22 cellular contexts compared by ENCODE assay signal in the genomic region with DNA sequence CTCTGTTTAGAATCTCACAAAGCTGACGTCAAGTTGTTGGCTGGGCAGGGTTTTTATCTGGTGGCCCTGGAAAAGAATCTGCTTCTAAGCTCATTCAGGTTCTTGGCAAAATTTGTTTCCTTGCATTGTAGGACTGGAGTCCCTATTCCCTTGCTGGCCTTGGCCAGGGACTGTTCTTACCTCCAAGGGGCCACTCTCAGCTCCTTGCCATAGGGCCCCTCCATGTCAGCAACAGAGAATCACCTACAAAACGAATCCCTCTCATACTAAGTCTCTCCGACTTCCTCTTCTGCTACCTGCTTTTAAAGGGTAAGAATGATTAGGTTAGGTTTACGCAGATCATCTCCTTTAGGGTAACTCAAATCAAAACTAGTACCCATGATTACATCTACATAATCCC.
A peak's percentile ranks its signal among the peaks of the same experiment; 100 is the strongest.
DNase-seq lines count a peak whose midpoint lies in the region; ATAC-seq, FAIRE-seq and TF ChIP-seq lines count a peak whose summit lies in the region.
"Had no signal": no experiment of that assay in that cellular context is flagged by ENCODE, and none has a peak within 500 bp of the region (broad histone marks: within the 10 kb centered on the region; RNA-seq: fewer than 3 reads in every experiment).

No MANE protein-coding gene starts in this region.

- POLR2A ChIA-PET in A673 (lab: Charles Lee; ENCODE audit: low non-redundant PET), result no interaction called here

- H3K4me3 ChIP-seq in A673 (ENCODE audit: low read depth, low read length, poor library complexity, severe bottlenecking) (no peak overlapping the region), SK-N-MC (peak overlapping the region; percentile 60), esophagus muscularis mucosa (no peak overlapping the region), small intestine (ENCODE audit: low read depth in 1 of 2, low read length in 2 of 2) (no peak overlapping the region)
- H3K4me3 ChIP-seq: BLaER1, GM23338, HAP-1 had no signal

- intact Hi-C loops in A673 (cut with micrococcal nuclease; ENCODE audit: unreplicated experiment) (no loop called here), esophagus muscularis mucosa (cut with DNase I) (no loop called here)

- peak overlapping the region; percentile 28 for H3K9ac ChIP-seq in SK-N-MC (ENCODE audit: insufficient read length)
- H3K9ac ChIP-seq: BLaER1 had no signal

- CTCF ChIA-PET in A673 (lab: Charles Lee), result no interaction called here

- H3K4me1 ChIP-seq in A673 (ENCODE audit: insufficient read depth, low read length, poor library complexity, severe bottlenecking) (peaks cover 16% of the 10 kb centered on the region), esophagus muscularis mucosa (peaks cover 32 to 77% (median 62%) of the 10 kb centered on the region in 4 donors), small intestine (ENCODE audit: control insufficient read depth in 2 of 2, insufficient read depth in 1 of 2, low read depth in 1 of 2, low read length in 1 of 2) (peaks cover 0 to 4% of the 10 kb centered on the region in 2 donors)

- BruUV-seq in A673 (replicated peaks; lab: Mats Ljungman, UMichigan), result no TSS peak

- FAIRE-seq in small intestine (lab: Jason Lieb, UNC), result no peak
- FAIRE-seq: D721Med, GM18507, RCC 7860 had no signal

- no peak for TF ChIP-seq POLR2A in esophagus muscularis mucosa (IDR thresholded peaks at IDR 0.05; ENCODE audit: low read depth)

- H3K9me3 ChIP-seq in A673 (ENCODE audit: low read depth, low read length, poor library complexity, severe bottlenecking), result no peaks in the 10 kb centered on the region
- no peaks in the 10 kb centered on the region; the same call in 1 of the 2 replicates for H3K9me3 ChIP-seq in SK-N-MC (ENCODE audit: low read depth, low read length)
- no peaks in the 10 kb centered on the region for H3K9me3 ChIP-seq in esophagus muscularis mucosa
- no peaks in the 10 kb centered on the region for H3K9me3 ChIP-seq in small intestine (ENCODE audit: control insufficient read depth, low read depth)
- H3K9me3 ChIP-seq: HAP-1 had no signal

- H3K27ac ChIP-seq in A673 (ENCODE audit: low read depth, low read length, poor library complexity, severe bottlenecking) (peak overlapping the region; percentile 67), SK-N-MC (peak overlapping the region; percentile 95), esophagus muscularis mucosa (replicated peaks in 1 of 4) (peak overlapping the region in 1 of 4 donors; percentile 99), small intestine (ENCODE audit: low read depth in 1 of 2, low read length in 1 of 2) (peak overlapping the region in 1 of 2 donors; percentile 8)
- H3K27ac ChIP-seq: BLaER1 had no signal

- H3K36me3 ChIP-seq in A673 (ENCODE audit: insufficient read depth, low read length, poor library complexity, severe bottlenecking), result no peaks in the 10 kb centered on the region
- H3K36me3 ChIP-seq in SK-N-MC (ENCODE audit: insufficient read depth, low read length), result no peaks in the 10 kb centered on the region
- peaks cover 0 to 11% (median 3%) of the 10 kb centered on the region in 4 donors for H3K36me3 ChIP-seq in esophagus muscularis mucosa
- H3K36me3 ChIP-seq in small intestine (ENCODE audit: control insufficient read depth in 2 of 2, insufficient read depth in 2 of 2, low read length in 2 of 2), result no peaks in the 10 kb centered on the region
- H3K36me3 ChIP-seq: BLaER1, HAP-1 had no signal

- TF ChIP-seq CTCF in A673 (conservative IDR thresholded peaks at IDR 0.05; ENCODE audit: low read depth, low read length) (no peak), esophagus muscularis mucosa (IDR thresholded peaks at IDR 0.05) (no peak)

- ATAC-seq in GM21737 (IDR thresholded peaks at IDR 0.05; ENCODE audit: unreplicated experiment) (no peak), HG02678 (IDR thresholded peaks at IDR 0.05; ENCODE audit: unreplicated experiment) (no peak)
- ATAC-seq: GM23338 had no signal

- WGBS in esophagus muscularis mucosa, result 94% methylated on average over 4 of the region's 4 CpGs
- 78 to 90% (median 81%) methylated on average over 4 of the region's 4 CpGs for WGBS in small intestine, 3 donors

- H3K27me3 ChIP-seq in A673 (replicated peaks; ENCODE audit: insufficient read depth, low read depth, low read length, poor library complexity), result no peaks in the 10 kb centered on the region
- H3K27me3 ChIP-seq in esophagus muscularis mucosa, result no peaks in the 10 kb centered on the region
- no peaks in the 10 kb centered on the region for H3K27me3 ChIP-seq in small intestine (ENCODE audit: control insufficient read depth in 2 of 2, insufficient read depth in 2 of 2, low read length in 2 of 2)
- H3K27me3 ChIP-seq: BLaER1 had no signal

- DNase-seq in A673 (ENCODE audit: low spot score) (no peak), SK-N-MC (ENCODE audit: low read depth, low spot score) (no peak), esophagus muscularis mucosa (ENCODE audit: extremely low spot score) (peak; percentile 60), small intestine (peak; percentile 59), cerebellar cortex (ENCODE audit: low spot score) (no peak), NCI-H524 (lab: John Stamatoyannopoulos, UW) (no peak)
- DNase-seq: CD4-positive, CD25-positive, alpha-beta regulatory T cell; KBM-7; MV-4-11; NCI-H1105; NCI-H1436 treated with DMSO at 0.1 percent for 48 hours; NCI-H187 treated with DMSO at 0.1 percent for 48 hours; NCI-H524 treated with DMSO at 0.1 percent for 48 hours; SIG-M5 had no signal

- TF ChIP-seq EP300 in esophagus muscularis mucosa (IDR thresholded peaks at IDR 0.05), result no peak

Comparison
In these comparisons a context has a peak if more than half of its experiments do, and no peak if none do; other contexts are left out.
1. DNase-seq: peak in esophagus muscularis mucosa (single experiment) and small intestine (single experiment); none in A673 (single experiment), SK-N-MC (single experiment), cerebellar cortex (single experiment) and NCI-H524 (0 of 2).